In the genomic region with DNA sequence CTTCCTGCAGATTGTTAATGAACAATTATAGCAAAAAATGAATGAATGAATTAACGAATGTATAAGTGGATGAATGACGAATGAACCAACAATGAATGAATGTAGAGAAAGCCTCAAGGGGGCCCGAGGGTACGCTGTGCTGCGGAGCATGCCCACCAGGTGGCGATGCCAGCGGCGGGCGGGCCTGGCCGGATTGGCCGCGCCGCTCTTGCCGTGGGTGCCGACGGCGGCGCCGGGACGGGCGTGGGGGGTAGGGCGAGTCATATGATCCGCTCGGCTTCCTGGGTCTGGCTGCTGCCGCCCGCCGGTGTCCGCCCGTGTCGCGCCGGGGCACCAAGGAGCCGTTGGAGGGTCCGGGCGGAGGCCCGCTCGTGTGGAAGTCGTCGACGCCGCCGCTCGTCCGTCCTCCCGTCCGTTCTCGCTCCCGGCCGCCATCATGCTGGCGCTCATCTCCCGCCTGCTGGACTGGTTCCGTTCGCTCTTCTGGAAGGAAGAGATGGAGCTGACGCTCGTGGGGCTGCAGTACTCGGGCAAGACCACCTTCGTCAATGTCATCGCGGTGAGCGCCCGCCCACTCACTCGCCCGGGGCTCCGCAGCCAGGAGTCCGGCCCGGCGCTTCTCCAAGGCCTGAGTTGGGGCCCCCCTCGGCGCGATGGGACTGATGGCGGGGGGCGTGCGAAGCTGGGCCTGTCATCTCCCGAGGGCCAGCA, we compare ENCODE assay signal across 8 cellular contexts. TPM values are rescaled to one million over a fixed set of nuclear protein-coding genes. Genes with fewer than 3 reads are reported as not detected.
DNase-seq lines count a peak whose midpoint lies in the region; ATAC-seq and TF ChIP-seq lines count a peak whose summit lies in the region.

A gene (plus strand): TSS at position 263 of the 711 bp plus-strand sequence. CDS start 174 bp downstream, at position 437.

- no peaks in the 10 kb centered on the region for H3K9me3 ChIP-seq in CD8-positive, alpha-beta T cell (ENCODE audit: low read length)
- no peaks in the 10 kb centered on the region for H3K9me3 ChIP-seq in effector memory CD4-positive, alpha-beta T cell (ENCODE audit: control insufficient read depth, low read length)

- H3K27ac ChIP-seq in CD8-positive, alpha-beta T cell (ENCODE audit: low read depth, low read length) = peak within 1 kb of the TSS; percentile 87
- H3K27ac ChIP-seq in effector memory CD4-positive, alpha-beta T cell (ENCODE audit: insufficient read depth, low read length, poor library complexity, severe bottlenecking) = peak within 1 kb of the TSS; percentile 92

- H3K4me3 ChIP-seq in CD8-positive, alpha-beta T cell (ENCODE audit: low read depth, low read length) = peak within 1 kb of the TSS; percentile 98
- peak within 1 kb of the TSS; percentile 99 for H3K4me3 ChIP-seq in effector memory CD4-positive, alpha-beta T cell (ENCODE audit: insufficient read depth, low read depth, low read length, poor library complexity, severe bottlenecking)

- H3K4me1 Mint-ChIP-seq in CD8-positive, alpha-beta T cell (ENCODE audit: low read depth) = peaks cover 38% of the 10 kb centered on the region
- H3K4me1 Mint-ChIP-seq in memory B cell = peaks cover 21% of the 10 kb centered on the region

- peaks cover 31% of the 10 kb centered on the region for H3K4me1 ChIP-seq in CD8-positive, alpha-beta T cell (ENCODE audit: insufficient read depth, low read length)
- no peaks in the 10 kb centered on the region for H3K4me1 ChIP-seq in effector memory CD4-positive, alpha-beta T cell (ENCODE audit: control insufficient read depth, insufficient read depth, low read length, poor library complexity, severe bottlenecking)

- no peaks in the 10 kb centered on the region for H3K9me3 Mint-ChIP-seq in CD8-positive, alpha-beta T cell
- H3K9me3 Mint-ChIP-seq in memory B cell = no peaks in the 10 kb centered on the region

- H3K4me3 Mint-ChIP-seq in CD8-positive, alpha-beta T cell = peak within 1 kb of the TSS; percentile 81
- peak within 1 kb of the TSS; percentile 78 for H3K4me3 Mint-ChIP-seq in memory B cell

- ATAC-seq in CD8-positive, alpha-beta T cell = peak; percentile 98
- ATAC-seq in GM19372 (IDR thresholded peaks at IDR 0.05; ENCODE audit: low read depth, unreplicated experiment) = peak; percentile 95
- ATAC-seq in HG03521 (IDR thresholded peaks at IDR 0.05; ENCODE audit: unreplicated experiment) = peak; percentile 96
- peak; percentile 92 for ATAC-seq in memory B cell (ENCODE audit: low read depth)

- H3K27ac Mint-ChIP-seq in CD8-positive, alpha-beta T cell = peak within 1 kb of the TSS; percentile 81
- peak within 1 kb of the TSS; percentile 90 for H3K27ac Mint-ChIP-seq in memory B cell

- no peaks in the 10 kb centered on the region for H3K27me3 Mint-ChIP-seq in CD8-positive, alpha-beta T cell (ENCODE audit: low read depth)
- H3K27me3 Mint-ChIP-seq in memory B cell = no peaks in the 10 kb centered on the region

- TF ChIP-seq CTCF in CD8-positive, alpha-beta T cell (IDR thresholded peaks at IDR 0.05) = peak; percentile 92

- CTCF ChIA-PET in CD8-positive, alpha-beta T cell (lab: Charles Lee) = interaction anchor here (0.6 to 3.3 kb wide), 10 partner anchors 12 to 818 kb away, joined by 3 to 12 read pairs (median 3); no protein-coding TSS in a partner anchor
- CTCF ChIA-PET in activated CD8-positive, alpha-beta memory T cell treated with anti-CD3 and anti-CD28 coated beads for 36 hours (lab: Charles Lee) = interaction anchor here (0.9 to 4.0 kb wide), 7 partner anchors 49 to 411 kb away, joined by 3 to 21 read pairs (median 3); a partner anchor contains a TSS

- POLR2A ChIA-PET in CD8-positive, alpha-beta T cell (lab: Charles Lee) = interaction anchor here (1.0 to 1.9 kb wide), 4 partner anchors 65 to 75 kb away, joined by 3 to 9 read pairs (median 6); a partner anchor contains a TSS
- POLR2A ChIA-PET in activated CD8-positive, alpha-beta memory T cell treated with anti-CD3 and anti-CD28 coated beads for 36 hours (lab: Charles Lee) = interaction anchor here (0.7 to 3.2 kb wide), 4 partner anchors 66 to 300 kb away, joined by 3 to 28 read pairs (median 11); a partner anchor contains a TSS

- H3K27me3 ChIP-seq in CD8-positive, alpha-beta T cell (ENCODE audit: insufficient read depth, low read length) = no peaks in the 10 kb centered on the region
- H3K27me3 ChIP-seq in effector memory CD4-positive, alpha-beta T cell (replicated peaks; ENCODE audit: control insufficient read depth, insufficient read depth, low read length, poor library complexity, severe bottlenecking) = no peaks in the 10 kb centered on the region

- intact Hi-C loops in CD8-positive, alpha-beta T cell (cut with DNase I, micrococcal nuclease) = loop anchor here (1.0 to 10.0 kb wide), 9 partner anchors 14 to 1997 kb away; a partner anchor contains a TSS

- H3K36me3 Mint-ChIP-seq in CD8-positive, alpha-beta T cell = peaks cover 13% of the 10 kb centered on the region
- H3K36me3 Mint-ChIP-seq in memory B cell = no peaks in the 10 kb centered on the region

- H3K36me3 ChIP-seq in CD8-positive, alpha-beta T cell (ENCODE audit: insufficient read depth, low read length) = no peaks in the 10 kb centered on the region
- peaks cover 4% of the 10 kb centered on the region for H3K36me3 ChIP-seq in effector memory CD4-positive, alpha-beta T cell (ENCODE audit: control insufficient read depth, insufficient read depth, low read length)

- peak; percentile 80 to 95 (median 90) for DNase-seq in CD8-positive, alpha-beta T cell
- DNase-seq in NOMO-1 (lab: John Stamatoyannopoulos, UW; ENCODE audit: unreplicated experiment in 2 of 2) (peak; percentile 77 to 88), memory B cell (ENCODE audit: low spot score in 2 of 2) (peak; percentile 95 to 98)
- DNase-seq in effector memory CD4-positive, alpha-beta T cell = peak; percentile 78 to 82 (median 79)
- DNase-seq in stimulated activated CD8-positive, alpha-beta memory T cell treated with anti-CD3 and anti-CD28 coated beads, Interleukin-12 subunit alpha, Interleukin-12 subunit beta, amount 100 ng/mL, for 1 hour (ENCODE audit: low read depth) = peak; percentile 83

RNA-seq across cellular contexts. Expression of the gene that starts here (rescaled TPM):
- 10 to 100 TPM; 54.1 to 61.7 TPM for total RNA-seq in CD8-positive, alpha-beta T cell
- 10 to 100 TPM; 61.4 to 65.0 TPM for total RNA-seq in activated CD8-positive, alpha-beta memory T cell treated with anti-CD3 and anti-CD28 coated beads for 36 hours

Comparison
In these comparisons a context has a peak if more than half of its experiments do, and no peak if none do; other contexts are left out.
1. Peak in every context shown above with its lines: DNase-seq, ATAC-seq, H3K4me3 ChIP-seq and H3K27ac ChIP-seq.